Comparison of ENCODE assay signal across 1 cellular context in genomic region chr14:105498430-105499255, GRCh38.
TF ChIP-seq lines count a peak whose summit lies in the region.

No MANE protein-coding gene starts in this region.

TF ChIP-seq in HepG2, 621 proteins besides CTCF, POLR2A, EP300 and RAD21 (continued from another document and continues in another):
- TF ChIP-seq ZNF574 (CRISPR knock-in tag; IDR thresholded peaks at IDR 0.05), result no peak
- no peak for TF ChIP-seq ZNF563 (CRISPR knock-in tag; IDR thresholded peaks at IDR 0.05)
- no peak for TF ChIP-seq NCOA5 (CRISPR knock-in tag; IDR thresholded peaks at IDR 0.05)
- TF ChIP-seq RARA (CRISPR knock-in tag; IDR thresholded peaks at IDR 0.05), result no peak
- no peak for TF ChIP-seq BHLHE40 (IDR thresholded peaks at IDR 0.05; ENCODE audit: low read length)
- TF ChIP-seq KAT2B (IDR thresholded peaks at IDR 0.05; ENCODE audit: borderline replicate concordance, low read depth, low read length), result no peak
- no peak for TF ChIP-seq CREBL2 (CRISPR knock-in tag; IDR thresholded peaks at IDR 0.05; ENCODE audit: borderline replicate concordance)
- TF ChIP-seq KMT2A (CRISPR knock-in tag; IDR thresholded peaks at IDR 0.05), result no peak
- TF ChIP-seq ZNF230 (CRISPR knock-in tag; IDR thresholded peaks at IDR 0.05), result no peak
- TF ChIP-seq NFATC3 (CRISPR knock-in tag; IDR thresholded peaks at IDR 0.05), result no peak
- no peak for TF ChIP-seq NR2F6 (IDR thresholded peaks at IDR 0.05)
- TF ChIP-seq NR2F6 (CRISPR knock-in tag; IDR thresholded peaks at IDR 0.05), result no peak
- TF ChIP-seq ZNF441 (CRISPR knock-in tag; IDR thresholded peaks at IDR 0.05; ENCODE audit: borderline replicate concordance), result no peak
- TF ChIP-seq ZNF562 (CRISPR knock-in tag; IDR thresholded peaks at IDR 0.05; ENCODE audit: borderline replicate concordance), result no peak
- TF ChIP-seq ZFP62 (CRISPR knock-in tag; IDR thresholded peaks at IDR 0.05), result no peak
- no peak for TF ChIP-seq KMT2B (CRISPR knock-in tag; IDR thresholded peaks at IDR 0.05)
- TF ChIP-seq HIVEP1 (CRISPR knock-in tag; IDR thresholded peaks at IDR 0.05), result no peak
- no peak for TF ChIP-seq EEA1 (CRISPR knock-in tag; IDR thresholded peaks at IDR 0.05; ENCODE audit: borderline replicate concordance)
- no peak for TF ChIP-seq PATZ1 (CRISPR knock-in tag; IDR thresholded peaks at IDR 0.05)
- no peak for TF ChIP-seq ERF (CRISPR knock-in tag; IDR thresholded peaks at IDR 0.05)
- TF ChIP-seq TIGD3 (CRISPR knock-in tag; IDR thresholded peaks at IDR 0.05; ENCODE audit: borderline replicate concordance), result no peak
- TF ChIP-seq TFAP4 (IDR thresholded peaks at IDR 0.05; ENCODE audit: borderline replicate concordance, low read depth), result no peak
- TF ChIP-seq MAF1 (CRISPR knock-in tag; IDR thresholded peaks at IDR 0.05; ENCODE audit: borderline replicate concordance), result no peak
- no peak for TF ChIP-seq ZNF333 (CRISPR knock-in tag; IDR thresholded peaks at IDR 0.05; ENCODE audit: borderline replicate concordance)
- TF ChIP-seq EZH2 (conservative IDR thresholded peaks at IDR 0.05; ENCODE audit: low read depth, low read length), result no peak
- no peak for TF ChIP-seq JUN (CRISPR knock-in tag; IDR thresholded peaks at IDR 0.05)
- no peak for TF ChIP-seq MBNL3 (CRISPR knock-in tag; conservative IDR thresholded peaks at IDR 0.05)
- no peak for TF ChIP-seq JARID2 (CRISPR knock-in tag; IDR thresholded peaks at IDR 0.05; ENCODE audit: insufficient replicate concordance)
- TF ChIP-seq MXD4 (CRISPR knock-in tag; IDR thresholded peaks at IDR 0.05), result no peak
- TF ChIP-seq TCF12 (IDR thresholded peaks at IDR 0.05), result no peak
- no peak for TF ChIP-seq TCF12 (CRISPR knock-in tag; IDR thresholded peaks at IDR 0.05)
- TF ChIP-seq GTF3A (CRISPR knock-in tag; conservative IDR thresholded peaks at IDR 0.05), result no peak
- no peak for TF ChIP-seq BRF2 (CRISPR knock-in tag; IDR thresholded peaks at IDR 0.05)
- no peak for TF ChIP-seq HINFP (CRISPR knock-in tag; IDR thresholded peaks at IDR 0.05; ENCODE audit: low read depth)
- TF ChIP-seq YEATS4 (CRISPR knock-in tag; IDR thresholded peaks at IDR 0.05; ENCODE audit: borderline replicate concordance), result no peak
- TF ChIP-seq BRD4 (CRISPR knock-in tag; IDR thresholded peaks at IDR 0.05), result 0 out of 2 replicates have a peak, but pooled peaks have one; percentile 27
- TF ChIP-seq ZSCAN25 (CRISPR knock-in tag; IDR thresholded peaks at IDR 0.05), result no peak
- no peak for TF ChIP-seq FOSL2 (CRISPR knock-in tag; IDR thresholded peaks at IDR 0.05)
- TF ChIP-seq ZNF30 (CRISPR knock-in tag; IDR thresholded peaks at IDR 0.05), result no peak
- TF ChIP-seq RBFOX2 (IDR thresholded peaks at IDR 0.05; ENCODE audit: low read depth, low read length), result peak; percentile 66
- TF ChIP-seq HOMEZ (CRISPR knock-in tag; IDR thresholded peaks at IDR 0.05; ENCODE audit: low read depth), result 0 out of 2 replicates have a peak, but pooled peaks have one; percentile 0
- TF ChIP-seq ZNF777 (CRISPR knock-in tag; IDR thresholded peaks at IDR 0.05), result no peak
- TF ChIP-seq ZNF567 (CRISPR knock-in tag; IDR thresholded peaks at IDR 0.05; ENCODE audit: borderline replicate concordance), result 0 out of 2 replicates have a peak, but pooled peaks have one; percentile 17
- no peak for TF ChIP-seq HBP1 (CRISPR knock-in tag; IDR thresholded peaks at IDR 0.05; ENCODE audit: low read depth)
- TF ChIP-seq BORCS8-MEF2B (CRISPR knock-in tag; IDR thresholded peaks at IDR 0.05), result no peak
- no peak for TF ChIP-seq HNRNPUL1 (IDR thresholded peaks at IDR 0.05; ENCODE audit: low read depth, low read length)
- no peak for TF ChIP-seq ZBTB44 (CRISPR knock-in tag; IDR thresholded peaks at IDR 0.05)
- no peak for TF ChIP-seq ZNF335 (CRISPR knock-in tag; IDR thresholded peaks at IDR 0.05)
- no peak for TF ChIP-seq ZNF615 (CRISPR knock-in tag; IDR thresholded peaks at IDR 0.05; ENCODE audit: borderline replicate concordance)
- no peak for TF ChIP-seq TAF1 (CRISPR knock-in tag; IDR thresholded peaks at IDR 0.05)
- no peak for TF ChIP-seq HNF4G (IDR thresholded peaks at IDR 0.05; ENCODE audit: borderline replicate concordance, low read depth, low read length)
- TF ChIP-seq HNF4G (CRISPR knock-in tag; IDR thresholded peaks at IDR 0.05; ENCODE audit: borderline replicate concordance, low read depth), result no peak
- no peak for TF ChIP-seq MYC (CRISPR knock-in tag; IDR thresholded peaks at IDR 0.05; ENCODE audit: borderline replicate concordance)
- TF ChIP-seq SMC3 (IDR thresholded peaks at IDR 0.05; ENCODE audit: low read length), result no peak
- TF ChIP-seq ZNF572 (CRISPR knock-in tag; IDR thresholded peaks at IDR 0.05), result no peak
- TF ChIP-seq ZNF546 (CRISPR knock-in tag; conservative IDR thresholded peaks at IDR 0.05), result 0 out of 2 replicates have a peak, but pooled peaks have one; percentile 8
- TF ChIP-seq HIC2 (CRISPR knock-in tag; IDR thresholded peaks at IDR 0.05; ENCODE audit: low read depth), result no peak
- no peak for TF ChIP-seq ZNF644 (CRISPR knock-in tag; IDR thresholded peaks at IDR 0.05; ENCODE audit: low read depth)
- TF ChIP-seq SOX13 (IDR thresholded peaks at IDR 0.05), result no peak
- TF ChIP-seq SOX13 (CRISPR knock-in tag; conservative IDR thresholded peaks at IDR 0.05 in 1 of 2, IDR thresholded peaks at IDR 0.05 in 1 of 2), result no peak
